ENCODE assay signal across 9 cellular contexts in the genomic region with DNA sequence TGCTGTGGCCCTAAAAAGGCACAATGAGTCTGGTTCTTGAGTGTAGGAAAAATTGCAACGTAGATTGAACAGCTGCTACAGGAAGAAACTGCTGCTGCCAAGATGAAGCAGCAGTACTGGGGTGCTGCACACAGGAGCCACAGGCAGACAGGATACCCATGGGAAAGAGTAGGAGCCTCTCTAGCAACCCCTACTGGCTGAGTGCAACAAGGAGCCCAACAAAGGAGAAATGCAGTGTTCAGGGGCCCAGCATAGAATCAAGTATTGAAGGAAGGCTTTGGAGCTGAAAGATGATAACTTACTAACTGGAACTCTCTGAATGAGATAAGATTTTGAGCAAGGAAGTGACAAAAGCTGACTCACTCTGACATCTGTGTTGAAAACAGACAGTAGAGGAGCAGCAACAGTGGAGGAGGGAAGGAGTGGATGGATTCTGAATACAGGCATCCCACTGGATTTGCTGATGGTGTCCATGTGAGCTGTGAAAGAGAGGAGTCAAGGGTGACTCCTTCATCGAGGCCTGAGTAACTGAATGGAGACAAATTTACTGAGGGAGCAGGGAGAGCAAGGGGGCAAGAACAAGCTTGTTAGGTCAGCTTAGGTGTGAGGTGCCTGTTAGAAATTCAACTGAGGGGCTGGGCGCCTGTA.
DNase-seq lines count a peak whose midpoint lies in the region; ATAC-seq and TF ChIP-seq lines count a peak whose summit lies in the region.
"Had no signal": no experiment of that assay in that cellular context is flagged by ENCODE, and none has a peak within 500 bp of the region (broad histone marks: within the 10 kb centered on the region; RNA-seq: fewer than 3 reads in every experiment).

No MANE protein-coding gene starts in this region.

- TF ChIP-seq RAD21 in Ishikawa (IDR thresholded peaks at IDR 0.05; ENCODE audit: low read depth): peak; percentile 20; the same call in 1 of the 2 replicates

- 86 to 100% methylated on average over 1 to 3 of the region's 3 CpGs for WGBS in endodermal cell (ENCODE audit: insufficient coverage in 1 of 2, insufficient read length in 1 of 2), 2 experiments

- H3K4me3 Mint-ChIP-seq in endodermal cell: no peak overlapping the region
- H3K4me3 Mint-ChIP-seq in glutamatergic neuron (ENCODE audit: unreplicated experiment): no peak overlapping the region

- H3K27me3 ChIP-seq in endodermal cell (ENCODE audit: control insufficient read depth, insufficient read depth, low read length, poor library complexity, severe bottlenecking): no peaks in the 10 kb centered on the region

- H3K9ac ChIP-seq in endodermal cell (ENCODE audit: extremely low read depth, low read length, poor library complexity, severe bottlenecking): no peak overlapping the region

- TF ChIP-seq EP300 in Ishikawa (IDR thresholded peaks at IDR 0.05; ENCODE audit: borderline replicate concordance): no peak

- H3K36me3 Mint-ChIP-seq in endodermal cell (ENCODE audit: low read depth) (no peaks in the 10 kb centered on the region), glutamatergic neuron (ENCODE audit: unreplicated experiment) (no peaks in the 10 kb centered on the region)

- H3K4me1 Mint-ChIP-seq in endodermal cell: peaks cover 23% of the 10 kb centered on the region
- peaks cover 15% of the 10 kb centered on the region for H3K4me1 Mint-ChIP-seq in glutamatergic neuron (ENCODE audit: low read depth, unreplicated experiment)

- DNase-seq in NCI-H748 (lab: John Stamatoyannopoulos, UW; ENCODE audit: unreplicated experiment): peak; percentile 67
- DNase-seq in NCI-H748 treated with DMSO at 0.1 percent for 48 hours (lab: John Stamatoyannopoulos, UW): no peak
- DNase-seq in T1000 (lab: John Stamatoyannopoulos, UW): peak; percentile 34
- DNase-seq in endodermal cell: peak; percentile 82
- DNase-seq in non-pigmented ciliary epithelial cell (ENCODE audit: low read depth): peak; percentile 76
- no peak for DNase-seq in glutamatergic neuron

- H3K9me3 Mint-ChIP-seq in endodermal cell (peaks cover 5% of the 10 kb centered on the region), glutamatergic neuron (ENCODE audit: unreplicated experiment) (peaks cover 1% of the 10 kb centered on the region)

- TF ChIP-seq CTCF in endodermal cell (conservative IDR thresholded peaks at IDR 0.05): peak; percentile 74
- TF ChIP-seq CTCF in glutamatergic neuron (IDR thresholded peaks at IDR 0.05; ENCODE audit: partially characterized antibody, unreplicated experiment): no peak

- peaks cover 8% of the 10 kb centered on the region for H3K27me3 Mint-ChIP-seq in endodermal cell (ENCODE audit: insufficient read depth)
- H3K27me3 Mint-ChIP-seq in glutamatergic neuron (ENCODE audit: unreplicated experiment): peaks cover 3% of the 10 kb centered on the region

- H3K4me3 ChIP-seq in endodermal cell (ENCODE audit: low read length): no peak overlapping the region
- H3K4me3 ChIP-seq: thoracic aorta had no signal

- no peaks in the 10 kb centered on the region for H3K36me3 ChIP-seq in endodermal cell (ENCODE audit: control insufficient read depth, insufficient read depth, low read length)
- H3K36me3 ChIP-seq: thoracic aorta had no signal

- no peak for ATAC-seq in HG02571 (IDR thresholded peaks at IDR 0.05; ENCODE audit: unreplicated experiment)

- H3K9me3 ChIP-seq in endodermal cell (ENCODE audit: control insufficient read depth, low read length): no peaks in the 10 kb centered on the region
- H3K9me3 ChIP-seq: thoracic aorta had no signal

- H3K27ac Mint-ChIP-seq in endodermal cell (no peak overlapping the region), glutamatergic neuron (ENCODE audit: unreplicated experiment) (no peak overlapping the region)

- H3K27ac ChIP-seq in endodermal cell (ENCODE audit: low read depth, low read length): no peak overlapping the region
- H3K27ac ChIP-seq: thoracic aorta had no signal

- H3K4me1 ChIP-seq in endodermal cell (ENCODE audit: control insufficient read depth, insufficient read depth, low read length): no peaks in the 10 kb centered on the region

TF ChIP-seq in Ishikawa, 13 proteins besides CTCF, POLR2A, EP300 and RAD21:
- TF ChIP-seq MAX (IDR thresholded peaks at IDR 0.05) (no peak), YY1 (IDR thresholded peaks at IDR 0.05; ENCODE audit: low read depth) (no peak), CEBPB (IDR thresholded peaks at IDR 0.05) (no peak), TAF1 (IDR thresholded peaks at IDR 0.05; ENCODE audit: low read depth) (no peak), CREB1 (IDR thresholded peaks at IDR 0.05; ENCODE audit: low read depth) (no peak), TCF12 (IDR thresholded peaks at IDR 0.05; ENCODE audit: low read depth) (no peak), EGR1 (IDR thresholded peaks at IDR 0.05) (no peak), NFIC (IDR thresholded peaks at IDR 0.05) (no peak), TEAD4 (IDR thresholded peaks at IDR 0.05) (no peak), ZBTB7A (IDR thresholded peaks at IDR 0.05; ENCODE audit: low read depth) (no peak), FOXM1 (IDR thresholded peaks at IDR 0.05; ENCODE audit: borderline replicate concordance, low read depth) (no peak)
- TF ChIP-seq, protein P1, sequence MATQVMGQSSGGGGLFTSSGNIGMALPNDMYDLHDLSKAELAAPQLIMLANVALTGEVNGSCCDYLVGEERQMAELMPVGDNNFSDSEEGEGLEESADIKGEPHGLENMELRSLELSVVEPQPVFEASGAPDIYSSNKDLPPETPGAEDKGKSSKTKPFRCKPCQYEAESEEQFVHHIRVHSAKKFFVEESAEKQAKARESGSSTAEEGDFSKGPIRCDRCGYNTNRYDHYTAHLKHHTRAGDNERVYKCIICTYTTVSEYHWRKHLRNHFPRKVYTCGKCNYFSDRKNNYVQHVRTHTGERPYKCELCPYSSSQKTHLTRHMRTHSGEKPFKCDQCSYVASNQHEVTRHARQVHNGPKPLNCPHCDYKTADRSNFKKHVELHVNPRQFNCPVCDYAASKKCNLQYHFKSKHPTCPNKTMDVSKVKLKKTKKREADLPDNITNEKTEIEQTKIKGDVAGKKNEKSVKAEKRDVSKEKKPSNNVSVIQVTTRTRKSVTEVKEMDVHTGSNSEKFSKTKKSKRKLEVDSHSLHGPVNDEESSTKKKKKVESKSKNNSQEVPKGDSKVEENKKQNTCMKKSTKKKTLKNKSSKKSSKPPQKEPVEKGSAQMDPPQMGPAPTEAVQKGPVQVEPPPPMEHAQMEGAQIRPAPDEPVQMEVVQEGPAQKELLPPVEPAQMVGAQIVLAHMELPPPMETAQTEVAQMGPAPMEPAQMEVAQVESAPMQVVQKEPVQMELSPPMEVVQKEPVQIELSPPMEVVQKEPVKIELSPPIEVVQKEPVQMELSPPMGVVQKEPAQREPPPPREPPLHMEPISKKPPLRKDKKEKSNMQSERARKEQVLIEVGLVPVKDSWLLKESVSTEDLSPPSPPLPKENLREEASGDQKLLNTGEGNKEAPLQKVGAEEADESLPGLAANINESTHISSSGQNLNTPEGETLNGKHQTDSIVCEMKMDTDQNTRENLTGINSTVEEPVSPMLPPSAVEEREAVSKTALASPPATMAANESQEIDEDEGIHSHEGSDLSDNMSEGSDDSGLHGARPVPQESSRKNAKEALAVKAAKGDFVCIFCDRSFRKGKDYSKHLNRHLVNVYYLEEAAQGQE (IDR thresholded peaks at IDR 0.05; ENCODE audit: low read depth): no peak
- TF ChIP-seq, protein P2, sequence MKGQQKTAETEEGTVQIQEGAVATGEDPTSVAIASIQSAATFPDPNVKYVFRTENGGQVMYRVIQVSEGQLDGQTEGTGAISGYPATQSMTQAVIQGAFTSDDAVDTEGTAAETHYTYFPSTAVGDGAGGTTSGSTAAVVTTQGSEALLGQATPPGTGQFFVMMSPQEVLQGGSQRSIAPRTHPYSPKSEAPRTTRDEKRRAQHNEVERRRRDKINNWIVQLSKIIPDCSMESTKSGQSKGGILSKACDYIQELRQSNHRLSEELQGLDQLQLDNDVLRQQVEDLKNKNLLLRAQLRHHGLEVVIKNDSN (IDR thresholded peaks at IDR 0.05): no peak

Comparison
In these comparisons a context has a peak if more than half of its experiments do, and no peak if none do; other contexts are left out.
1. DNase-seq: peak in NCI-H748 (single experiment), T1000 (single experiment), endodermal cell (single experiment) and non-pigmented ciliary epithelial cell (single experiment); none in NCI-H748 treated with DMSO at 0.1 percent for 48 hours (single experiment) and glutamatergic neuron (single experiment).